1 cellular context compared by ENCODE assay signal in the genomic region with DNA sequence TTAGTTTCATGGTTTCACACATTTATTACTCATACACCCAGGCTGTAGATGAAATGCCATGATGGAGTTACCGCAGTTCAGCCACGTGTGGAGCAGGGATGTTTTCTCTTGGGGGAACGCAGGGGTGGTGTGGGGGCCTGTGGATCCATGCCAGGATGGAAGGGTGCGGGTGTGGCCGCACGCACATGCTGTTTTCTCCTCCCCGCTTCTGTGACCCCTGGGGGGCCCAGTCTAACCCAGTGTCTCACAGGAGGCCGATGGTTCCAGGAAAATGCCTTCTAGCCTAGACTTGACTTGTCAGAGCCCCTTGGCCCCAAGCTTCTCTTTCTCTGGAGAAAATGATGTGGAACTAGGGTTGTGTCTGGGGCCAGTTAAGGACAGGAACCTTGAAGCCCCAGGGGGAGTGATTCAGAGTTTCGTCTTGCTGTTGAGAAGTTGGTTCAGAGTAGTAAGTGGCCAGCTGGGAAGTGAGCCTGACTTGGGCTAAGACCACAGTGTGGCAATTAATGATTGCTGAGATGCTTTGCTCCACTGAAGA.
TF ChIP-seq lines count a peak whose summit lies in the region.

No MANE protein-coding gene starts in this region.

TF ChIP-seq in K562, 482 proteins besides CTCF, POLR2A, EP300 and RAD21 (continued from another document and continues in another):
- TF ChIP-seq, protein P1, sequence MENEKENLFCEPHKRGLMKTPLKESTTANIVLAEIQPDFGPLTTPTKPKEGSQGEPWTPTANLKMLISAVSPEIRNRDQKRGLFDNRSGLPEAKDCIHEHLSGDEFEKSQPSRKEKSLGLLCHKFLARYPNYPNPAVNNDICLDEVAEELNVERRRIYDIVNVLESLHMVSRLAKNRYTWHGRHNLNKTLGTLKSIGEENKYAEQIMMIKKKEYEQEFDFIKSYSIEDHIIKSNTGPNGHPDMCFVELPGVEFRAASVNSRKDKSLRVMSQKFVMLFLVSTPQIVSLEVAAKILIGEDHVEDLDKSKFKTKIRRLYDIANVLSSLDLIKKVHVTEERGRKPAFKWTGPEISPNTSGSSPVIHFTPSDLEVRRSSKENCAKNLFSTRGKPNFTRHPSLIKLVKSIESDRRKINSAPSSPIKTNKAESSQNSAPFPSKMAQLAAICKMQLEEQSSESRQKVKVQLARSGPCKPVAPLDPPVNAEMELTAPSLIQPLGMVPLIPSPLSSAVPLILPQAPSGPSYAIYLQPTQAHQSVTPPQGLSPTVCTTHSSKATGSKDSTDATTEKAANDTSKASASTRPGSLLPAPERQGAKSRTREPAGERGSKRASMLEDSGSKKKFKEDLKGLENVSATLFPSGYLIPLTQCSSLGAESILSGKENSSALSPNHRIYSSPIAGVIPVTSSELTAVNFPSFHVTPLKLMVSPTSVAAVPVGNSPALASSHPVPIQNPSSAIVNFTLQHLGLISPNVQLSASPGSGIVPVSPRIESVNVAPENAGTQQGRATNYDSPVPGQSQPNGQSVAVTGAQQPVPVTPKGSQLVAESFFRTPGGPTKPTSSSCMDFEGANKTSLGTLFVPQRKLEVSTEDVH (IDR thresholded peaks at IDR 0.05; ENCODE audit: low read depth, partially characterized antibody): no peak
- no peak for TF ChIP-seq EWSR1 (IDR thresholded peaks at IDR 0.05; ENCODE audit: borderline replicate concordance, low read depth, partially characterized antibody)
- no peak for TF ChIP-seq CBFA2T3 (IDR thresholded peaks at IDR 0.05)
- no peak for TF ChIP-seq RBM39 (optimal IDR thresholded peaks at IDR 0.05; ENCODE audit: low read depth, low read length)
- TF ChIP-seq, protein P2, sequence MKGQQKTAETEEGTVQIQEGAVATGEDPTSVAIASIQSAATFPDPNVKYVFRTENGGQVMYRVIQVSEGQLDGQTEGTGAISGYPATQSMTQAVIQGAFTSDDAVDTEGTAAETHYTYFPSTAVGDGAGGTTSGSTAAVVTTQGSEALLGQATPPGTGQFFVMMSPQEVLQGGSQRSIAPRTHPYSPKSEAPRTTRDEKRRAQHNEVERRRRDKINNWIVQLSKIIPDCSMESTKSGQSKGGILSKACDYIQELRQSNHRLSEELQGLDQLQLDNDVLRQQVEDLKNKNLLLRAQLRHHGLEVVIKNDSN (CRISPR knock-in tag; IDR thresholded peaks at IDR 0.05): no peak
- no peak for TF ChIP-seq ZNF57 (CRISPR knock-in tag; IDR thresholded peaks at IDR 0.05)
- TF ChIP-seq ZNF146 (CRISPR knock-in tag; IDR thresholded peaks at IDR 0.05; ENCODE audit: unreplicated experiment): no peak
- TF ChIP-seq CBX2 (IDR thresholded peaks at IDR 0.05; ENCODE audit: insufficient read depth, low read length, poor library complexity, severe bottlenecking): no peak
- TF ChIP-seq TAF9B (IDR thresholded peaks at IDR 0.05; ENCODE audit: partially characterized antibody): no peak
- TF ChIP-seq PHF8 (IDR thresholded peaks at IDR 0.05; ENCODE audit: borderline replicate concordance, low read length): no peak
- peak; percentile 60; the same call in 1 of the 2 replicates for TF ChIP-seq PTRF (tag; IDR thresholded peaks at IDR 0.05)
- no peak for TF ChIP-seq SREBF2 (CRISPR knock-in tag; IDR thresholded peaks at IDR 0.05)
- no peak for TF ChIP-seq ZFX (CRISPR knock-in tag; IDR thresholded peaks at IDR 0.05)
- no peak for TF ChIP-seq SMC3 (conservative IDR thresholded peaks at IDR 0.05; ENCODE audit: insufficient read depth, low read depth, low read length)
- TF ChIP-seq ZNF184 (CRISPR knock-in tag; IDR thresholded peaks at IDR 0.05): no peak
- no peak for TF ChIP-seq ETV1 (tag; conservative IDR thresholded peaks at IDR 0.05; ENCODE audit: low read depth)
- TF ChIP-seq, protein P3, sequence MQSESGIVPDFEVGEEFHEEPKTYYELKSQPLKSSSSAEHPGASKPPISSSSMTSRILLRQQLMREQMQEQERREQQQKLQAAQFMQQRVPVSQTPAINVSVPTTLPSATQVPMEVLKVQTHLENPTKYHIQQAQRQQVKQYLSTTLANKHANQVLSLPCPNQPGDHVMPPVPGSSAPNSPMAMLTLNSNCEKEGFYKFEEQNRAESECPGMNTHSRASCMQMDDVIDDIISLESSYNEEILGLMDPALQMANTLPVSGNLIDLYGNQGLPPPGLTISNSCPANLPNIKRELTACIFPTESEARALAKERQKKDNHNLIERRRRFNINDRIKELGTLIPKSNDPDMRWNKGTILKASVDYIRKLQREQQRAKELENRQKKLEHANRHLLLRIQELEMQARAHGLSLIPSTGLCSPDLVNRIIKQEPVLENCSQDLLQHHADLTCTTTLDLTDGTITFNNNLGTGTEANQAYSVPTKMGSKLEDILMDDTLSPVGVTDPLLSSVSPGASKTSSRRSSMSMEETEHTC (IDR thresholded peaks at IDR 0.05): no peak
- TF ChIP-seq, protein P4, sequence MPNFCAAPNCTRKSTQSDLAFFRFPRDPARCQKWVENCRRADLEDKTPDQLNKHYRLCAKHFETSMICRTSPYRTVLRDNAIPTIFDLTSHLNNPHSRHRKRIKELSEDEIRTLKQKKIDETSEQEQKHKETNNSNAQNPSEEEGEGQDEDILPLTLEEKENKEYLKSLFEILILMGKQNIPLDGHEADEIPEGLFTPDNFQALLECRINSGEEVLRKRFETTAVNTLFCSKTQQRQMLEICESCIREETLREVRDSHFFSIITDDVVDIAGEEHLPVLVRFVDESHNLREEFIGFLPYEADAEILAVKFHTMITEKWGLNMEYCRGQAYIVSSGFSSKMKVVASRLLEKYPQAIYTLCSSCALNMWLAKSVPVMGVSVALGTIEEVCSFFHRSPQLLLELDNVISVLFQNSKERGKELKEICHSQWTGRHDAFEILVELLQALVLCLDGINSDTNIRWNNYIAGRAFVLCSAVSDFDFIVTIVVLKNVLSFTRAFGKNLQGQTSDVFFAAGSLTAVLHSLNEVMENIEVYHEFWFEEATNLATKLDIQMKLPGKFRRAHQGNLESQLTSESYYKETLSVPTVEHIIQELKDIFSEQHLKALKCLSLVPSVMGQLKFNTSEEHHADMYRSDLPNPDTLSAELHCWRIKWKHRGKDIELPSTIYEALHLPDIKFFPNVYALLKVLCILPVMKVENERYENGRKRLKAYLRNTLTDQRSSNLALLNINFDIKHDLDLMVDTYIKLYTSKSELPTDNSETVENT (CRISPR knock-in tag; IDR thresholded peaks at IDR 0.05): 0 out of 2 replicates have a peak, but pooled peaks have one; percentile 35
- no peak for TF ChIP-seq HMGN3 (IDR thresholded peaks at IDR 0.05; ENCODE audit: borderline replicate concordance, extremely low read depth, insufficient read length, low read depth, low read length)
- no peak for TF ChIP-seq HDAC6 (IDR thresholded peaks at IDR 0.05; ENCODE audit: low read depth, low read length)
- TF ChIP-seq ZNF778 (CRISPR knock-in tag; IDR thresholded peaks at IDR 0.05): no peak
- TF ChIP-seq NCOA2 (IDR thresholded peaks at IDR 0.05; ENCODE audit: partially characterized antibody in 2 of 2): no peak
- TF ChIP-seq, protein P5, sequence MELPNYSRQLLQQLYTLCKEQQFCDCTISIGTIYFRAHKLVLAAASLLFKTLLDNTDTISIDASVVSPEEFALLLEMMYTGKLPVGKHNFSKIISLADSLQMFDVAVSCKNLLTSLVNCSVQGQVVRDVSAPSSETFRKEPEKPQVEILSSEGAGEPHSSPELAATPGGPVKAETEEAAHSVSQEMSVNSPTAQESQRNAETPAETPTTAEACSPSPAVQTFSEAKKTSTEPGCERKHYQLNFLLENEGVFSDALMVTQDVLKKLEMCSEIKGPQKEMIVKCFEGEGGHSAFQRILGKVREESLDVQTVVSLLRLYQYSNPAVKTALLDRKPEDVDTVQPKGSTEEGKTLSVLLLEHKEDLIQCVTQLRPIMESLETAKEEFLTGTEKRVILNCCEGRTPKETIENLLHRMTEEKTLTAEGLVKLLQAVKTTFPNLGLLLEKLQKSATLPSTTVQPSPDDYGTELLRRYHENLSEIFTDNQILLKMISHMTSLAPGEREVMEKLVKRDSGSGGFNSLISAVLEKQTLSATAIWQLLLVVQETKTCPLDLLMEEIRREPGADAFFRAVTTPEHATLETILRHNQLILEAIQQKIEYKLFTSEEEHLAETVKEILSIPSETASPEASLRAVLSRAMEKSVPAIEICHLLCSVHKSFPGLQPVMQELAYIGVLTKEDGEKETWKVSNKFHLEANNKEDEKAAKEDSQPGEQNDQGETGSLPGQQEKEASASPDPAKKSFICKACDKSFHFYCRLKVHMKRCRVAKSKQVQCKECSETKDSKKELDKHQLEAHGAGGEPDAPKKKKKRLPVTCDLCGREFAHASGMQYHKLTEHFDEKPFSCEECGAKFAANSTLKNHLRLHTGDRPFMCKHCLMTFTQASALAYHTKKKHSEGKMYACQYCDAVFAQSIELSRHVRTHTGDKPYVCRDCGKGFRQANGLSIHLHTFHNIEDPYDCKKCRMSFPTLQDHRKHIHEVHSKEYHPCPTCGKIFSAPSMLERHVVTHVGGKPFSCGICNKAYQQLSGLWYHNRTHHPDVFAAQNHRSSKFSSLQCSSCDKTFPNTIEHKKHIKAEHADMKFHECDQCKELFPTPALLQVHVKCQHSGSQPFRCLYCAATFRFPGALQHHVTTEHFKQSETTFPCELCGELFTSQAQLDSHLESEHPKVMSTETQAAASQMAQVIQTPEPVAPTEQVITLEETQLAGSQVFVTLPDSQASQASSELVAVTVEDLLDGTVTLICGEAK (IDR thresholded peaks at IDR 0.05): no peak
- TF ChIP-seq, protein P5 (CRISPR knock-in tag; IDR thresholded peaks at IDR 0.05): no peak
- TF ChIP-seq CAMTA2 (CRISPR knock-in tag; conservative IDR thresholded peaks at IDR 0.05): no peak
- TF ChIP-seq, protein P6, sequence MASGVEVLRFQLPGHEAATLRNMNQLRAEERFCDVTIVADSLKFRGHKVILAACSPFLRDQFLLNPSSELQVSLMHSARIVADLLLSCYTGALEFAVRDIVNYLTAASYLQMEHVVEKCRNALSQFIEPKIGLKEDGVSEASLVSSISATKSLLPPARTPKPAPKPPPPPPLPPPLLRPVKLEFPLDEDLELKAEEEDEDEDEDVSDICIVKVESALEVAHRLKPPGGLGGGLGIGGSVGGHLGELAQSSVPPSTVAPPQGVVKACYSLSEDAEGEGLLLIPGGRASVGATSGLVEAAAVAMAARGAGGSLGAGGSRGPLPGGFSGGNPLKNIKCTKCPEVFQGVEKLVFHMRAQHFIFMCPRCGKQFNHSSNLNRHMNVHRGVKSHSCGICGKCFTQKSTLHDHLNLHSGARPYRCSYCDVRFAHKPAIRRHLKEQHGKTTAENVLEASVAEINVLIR (CRISPR knock-in tag; IDR thresholded peaks at IDR 0.05): peak; percentile 33; the same call in 1 of the 2 replicates
- TF ChIP-seq CREB1 (IDR thresholded peaks at IDR 0.05): no peak
- no peak for TF ChIP-seq CREB1 (CRISPR knock-in tag; IDR thresholded peaks at IDR 0.05)
- no peak for TF ChIP-seq CSDE1 (IDR thresholded peaks at IDR 0.05)
- peak; percentile 77 for TF ChIP-seq CXXC5 (CRISPR knock-in tag; IDR thresholded peaks at IDR 0.05)
- TF ChIP-seq, protein P7, sequence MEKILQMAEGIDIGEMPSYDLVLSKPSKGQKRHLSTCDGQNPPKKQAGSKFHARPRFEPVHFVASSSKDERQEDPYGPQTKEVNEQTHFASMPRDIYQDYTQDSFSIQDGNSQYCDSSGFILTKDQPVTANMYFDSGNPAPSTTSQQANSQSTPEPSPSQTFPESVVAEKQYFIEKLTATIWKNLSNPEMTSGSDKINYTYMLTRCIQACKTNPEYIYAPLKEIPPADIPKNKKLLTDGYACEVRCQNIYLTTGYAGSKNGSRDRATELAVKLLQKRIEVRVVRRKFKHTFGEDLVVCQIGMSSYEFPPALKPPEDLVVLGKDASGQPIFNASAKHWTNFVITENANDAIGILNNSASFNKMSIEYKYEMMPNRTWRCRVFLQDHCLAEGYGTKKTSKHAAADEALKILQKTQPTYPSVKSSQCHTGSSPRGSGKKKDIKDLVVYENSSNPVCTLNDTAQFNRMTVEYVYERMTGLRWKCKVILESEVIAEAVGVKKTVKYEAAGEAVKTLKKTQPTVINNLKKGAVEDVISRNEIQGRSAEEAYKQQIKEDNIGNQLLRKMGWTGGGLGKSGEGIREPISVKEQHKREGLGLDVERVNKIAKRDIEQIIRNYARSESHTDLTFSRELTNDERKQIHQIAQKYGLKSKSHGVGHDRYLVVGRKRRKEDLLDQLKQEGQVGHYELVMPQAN (IDR thresholded peaks at IDR 0.05; ENCODE audit: borderline replicate concordance): no peak
- no peak for TF ChIP-seq ZNF551 (CRISPR knock-in tag; IDR thresholded peaks at IDR 0.05)
- no peak for TF ChIP-seq PHF21A (IDR thresholded peaks at IDR 0.05; ENCODE audit: borderline replicate concordance, low read depth)
- peak; percentile 27; the same call in 1 of the 2 replicates for TF ChIP-seq KLF13 (tag; IDR thresholded peaks at IDR 0.05; ENCODE audit: borderline replicate concordance, low read depth)
- TF ChIP-seq TFAM (CRISPR knock-in tag; conservative IDR thresholded peaks at IDR 0.05): no peak
- TF ChIP-seq, protein P8, sequence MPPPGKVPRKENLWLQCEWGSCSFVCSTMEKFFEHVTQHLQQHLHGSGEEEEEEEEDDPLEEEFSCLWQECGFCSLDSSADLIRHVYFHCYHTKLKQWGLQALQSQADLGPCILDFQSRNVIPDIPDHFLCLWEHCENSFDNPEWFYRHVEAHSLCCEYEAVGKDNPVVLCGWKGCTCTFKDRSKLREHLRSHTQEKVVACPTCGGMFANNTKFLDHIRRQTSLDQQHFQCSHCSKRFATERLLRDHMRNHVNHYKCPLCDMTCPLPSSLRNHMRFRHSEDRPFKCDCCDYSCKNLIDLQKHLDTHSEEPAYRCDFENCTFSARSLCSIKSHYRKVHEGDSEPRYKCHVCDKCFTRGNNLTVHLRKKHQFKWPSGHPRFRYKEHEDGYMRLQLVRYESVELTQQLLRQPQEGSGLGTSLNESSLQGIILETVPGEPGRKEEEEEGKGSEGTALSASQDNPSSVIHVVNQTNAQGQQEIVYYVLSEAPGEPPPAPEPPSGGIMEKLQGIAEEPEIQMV (tag; conservative IDR thresholded peaks at IDR 0.05; ENCODE audit: low read depth): peak; percentile 33; the same call in 1 of the 2 replicates
- TF ChIP-seq HEY1 (CRISPR knock-in tag; IDR thresholded peaks at IDR 0.05; ENCODE audit: borderline replicate concordance): no peak
